8 cellular contexts compared by ENCODE assay signal in the genomic region with DNA sequence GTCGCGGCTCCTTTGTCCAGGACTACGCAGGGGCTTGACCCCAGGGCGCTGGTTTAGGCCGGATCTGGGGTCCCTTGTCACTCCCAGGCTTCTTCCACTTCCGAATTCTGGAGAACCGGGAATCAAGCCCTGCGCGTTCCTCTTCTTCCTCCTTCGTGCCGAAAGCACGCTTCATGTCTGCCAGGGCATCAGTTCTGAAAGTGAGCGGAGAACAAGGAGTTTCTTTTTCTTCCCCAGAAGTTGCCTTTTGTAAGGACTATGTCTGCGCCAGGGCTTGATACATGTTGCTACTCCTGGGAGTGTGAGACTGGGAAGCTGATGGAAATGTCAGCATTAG.
DNase-seq lines count a peak whose midpoint lies in the region; ATAC-seq and TF ChIP-seq lines count a peak whose summit lies in the region.

No MANE protein-coding gene starts in this region.

- intact Hi-C loops in lower lobe of right lung (cut with DNase I) (no loop called here), testis (cut with DNase I; ENCODE audit: low total_unique reads) (no loop called here)

- 20 to 29% methylated on average over 9 to 14 of the region's 14 CpGs for WGBS in testis, 2 donors

- TF ChIP-seq CTCF in lower lobe of right lung (IDR thresholded peaks at IDR 0.05) (no peak), testis (IDR thresholded peaks at IDR 0.05) (no peak)

- H3K9me3 Mint-ChIP-seq in activated T-cell treated with anti-CD3 and anti-CD28 coated beads, Interleukin-2, amount 50 U/mL, for 4 hours: no peaks in the 10 kb centered on the region

- peak overlapping the region; percentile 72 for H3K4me3 Mint-ChIP-seq in activated T-cell treated with anti-CD3 and anti-CD28 coated beads, Interleukin-2, amount 50 U/mL, for 4 hours

- no peak for TF ChIP-seq POLR2A in testis (IDR thresholded peaks at IDR 0.05)

- H3K36me3 ChIP-seq in adipocyte (ENCODE audit: control insufficient read depth, insufficient read depth, low read length, severe bottlenecking) (no peaks in the 10 kb centered on the region), lower lobe of right lung (no peaks in the 10 kb centered on the region), testis (ENCODE audit: low read depth, missing control alignments) (no peaks in the 10 kb centered on the region)

- H3K9ac ChIP-seq in adipocyte (ENCODE audit: low read length): peak overlapping the region; percentile 85

- no peak for DNase-seq in activated T-cell treated with anti-CD3 and anti-CD28 coated beads, Interleukin-2, amount 50 U/mL, for 4 hours
- DNase-seq in activated T-cell treated with anti-CD3 and anti-CD28 coated beads, Interleukin-2, amount 50 U/mL, for 48 hours: no peak
- DNase-seq in adipocyte (ENCODE audit: low read depth) (no peak), lower lobe of right lung (no peak), testis (peak; percentile 26), dermis blood vessel endothelial cell (no peak), NCI-H1436 treated with DMSO at 0.1 percent for 48 hours (lab: John Stamatoyannopoulos, UW) (no peak), HUDEP-2 (lab: John Stamatoyannopoulos, UW; ENCODE audit: unreplicated experiment in 76 of 76) (no peak)

- H3K27ac ChIP-seq in lower lobe of right lung (peak overlapping the region; percentile 55), testis (peak overlapping the region; percentile 71 to 87)

- peaks cover 9% of the 10 kb centered on the region for H3K4me1 Mint-ChIP-seq in activated T-cell treated with anti-CD3 and anti-CD28 coated beads, Interleukin-2, amount 50 U/mL, for 4 hours (ENCODE audit: low read depth)

- H3K4me3 ChIP-seq in adipocyte (ENCODE audit: low read length): peak overlapping the region; percentile 78
- peak overlapping the region; percentile 53 for H3K4me3 ChIP-seq in lower lobe of right lung
- peak overlapping the region; percentile 58 to 62 for H3K4me3 ChIP-seq in testis

- H3K4me1 ChIP-seq in adipocyte (ENCODE audit: control insufficient read depth, insufficient read depth, low read length) (peaks cover 79% of the 10 kb centered on the region), lower lobe of right lung (peaks cover 14% of the 10 kb centered on the region), testis (peaks cover 27% of the 10 kb centered on the region)

- H3K27me3 ChIP-seq in adipocyte (replicated peaks; ENCODE audit: control insufficient read depth, insufficient read depth, low read length): no peaks in the 10 kb centered on the region
- H3K27me3 ChIP-seq in lower lobe of right lung (ENCODE audit: low read depth): no peaks in the 10 kb centered on the region
- no peaks in the 10 kb centered on the region for H3K27me3 ChIP-seq in testis

- ATAC-seq in activated T-cell treated with anti-CD3 and anti-CD28 coated beads, Interleukin-2, amount 50 U/mL, for 4 hours: no peak
- no peak for ATAC-seq in lower lobe of right lung

- no peaks in the 10 kb centered on the region for H3K36me3 Mint-ChIP-seq in activated T-cell treated with anti-CD3 and anti-CD28 coated beads, Interleukin-2, amount 50 U/mL, for 4 hours (ENCODE audit: insufficient read depth)

- H3K9me3 ChIP-seq in adipocyte (ENCODE audit: control insufficient read depth, low read length) (no peaks in the 10 kb centered on the region), lower lobe of right lung (no peaks in the 10 kb centered on the region), testis (no peaks in the 10 kb centered on the region)

- peaks cover 22% of the 10 kb centered on the region for H3K27me3 Mint-ChIP-seq in activated T-cell treated with anti-CD3 and anti-CD28 coated beads, Interleukin-2, amount 50 U/mL, for 4 hours (ENCODE audit: low read depth)
